Comparison of ENCODE assay signal across 9 cellular contexts in genomic region chr1:244835276-244836134, GRCh38. TPM values are rescaled to one million over a fixed set of nuclear protein-coding genes. Genes with fewer than 3 reads are reported as not detected.
DNase-seq lines count a peak whose midpoint lies in the region; ATAC-seq, FAIRE-seq and TF ChIP-seq lines count a peak whose summit lies in the region.
"Had no signal": no experiment of that assay in that cellular context is flagged by ENCODE, and none has a peak within 500 bp of the region (broad histone marks: within the 10 kb centered on the region; RNA-seq: fewer than 3 reads in every experiment).

Gene COX20 (plus strand): TSS chr1:244835658. CDS start chr1:244835715, 57 bp downstream.

- peak within 1 kb of the TSS; percentile 100 for H3K27ac ChIP-seq in HepG2 (ENCODE audit: extremely low read length, insufficient read depth, low read length)

- peak within 1 kb of the TSS; percentile 91 for H3K4me3 Mint-ChIP-seq in activated CD4-positive, alpha-beta T cell treated with anti-CD3 and anti-CD28 coated beads, Interleukin-2, amount 10 ng/mL, durations not matched to agents 24 days and 14 days

- FAIRE-seq in HepG2 (lab: Jason Lieb, UNC) = no peak
- FAIRE-seq: islet of Langerhans had no signal

- H3K9me3 ChIP-seq in HepG2 (ENCODE audit: low read length) = no peaks in the 10 kb centered on the region

- TF ChIP-seq EP300 in HepG2 (IDR thresholded peaks at IDR 0.05; ENCODE audit: low read depth in 2 of 2, low read length in 2 of 2) (no peak; a peak in 1 of 4 replicates), HepG2 (CRISPR knock-in tag; IDR thresholded peaks at IDR 0.05; ENCODE audit: borderline replicate concordance) (peak; percentile 40; the same call in 1 of the 2 replicates)

- peak within 1 kb of the TSS; percentile 97 for H3K9ac ChIP-seq in HepG2 (ENCODE audit: insufficient read depth, low read depth, low read length)

- H3K27me3 ChIP-seq in HepG2 (ENCODE audit: control insufficient read depth in 1 of 2, insufficient read depth in 2 of 2, low read length in 2 of 2) = no peaks in the 10 kb centered on the region; a peak in 1 of 5 replicates

- H3K36me3 Mint-ChIP-seq in activated CD4-positive, alpha-beta T cell treated with anti-CD3 and anti-CD28 coated beads, Interleukin-2, amount 10 ng/mL, durations not matched to agents 24 days and 14 days (ENCODE audit: low read depth) = peaks cover 38% of the 10 kb centered on the region

- BruUV-seq in HepG2 (replicated peaks; lab: Mats Ljungman, UMichigan) = no TSS peak

- peaks cover 48% of the 10 kb centered on the region for H3K79me2 ChIP-seq in HepG2 (ENCODE audit: insufficient read depth, low read length)

- intact Hi-C loops in activated CD4-positive, alpha-beta T cell treated with anti-CD3 and anti-CD28 coated beads, Interleukin-2, amount 10 ng/mL, durations not matched to agents 24 days and 14 days (cut with micrococcal nuclease) = loop anchor here (1.0 to 10.0 kb wide), 11 partner anchors 9 to 1580 kb away; partner anchors contain the start of genes CEP170 and KIF26B
- intact Hi-C loops in HepG2 (cut with micrococcal nuclease; ENCODE audit: unreplicated experiment) = loop anchor here (1.0 to 10.0 kb wide), 4 partner anchors 29 to 381 kb away; partner anchors contain the start of genes ADSS2 and HNRNPU

- TF ChIP-seq POLR2A in GM18951 (IDR thresholded peaks at IDR 0.05; ENCODE audit: extremely low read depth, insufficient read depth, insufficient read length) (peak; percentile 69), HepG2 (IDR thresholded peaks at IDR 0.05; ENCODE audit: insufficient read depth in 1 of 2, low read depth in 2 of 2, low read length in 2 of 2) (peak; percentile 73 to 75; a peak in 3 of 4 replicates)

- in situ Hi-C loops in GM18951 (cut with MboI; ENCODE audit: low sequenced_read_pairs, unreplicated experiment) = no loop called here
- in situ Hi-C loops in HepG2 (cut with HindIII; ENCODE audit: extremely low pct_ligation_motif_present, low pct_unique_long_range_greater_than_20kb) = no loop called here

- TF ChIP-seq CTCF in HepG2 (CRISPR knock-in tag; IDR thresholded peaks at IDR 0.05) = peak; percentile 15; the same call in 1 of the 2 replicates

- H3K4me1 ChIP-seq in HepG2 (ENCODE audit: insufficient read depth, low read length) = peaks cover 71% of the 10 kb centered on the region

- peaks cover 31% of the 10 kb centered on the region for H4K20me1 ChIP-seq in HepG2 (ENCODE audit: insufficient read depth, low read length)

- peak; percentile 66 for ATAC-seq in HG03196 (IDR thresholded peaks at IDR 0.05; ENCODE audit: unreplicated experiment)
- peak; percentile 75 for ATAC-seq in HepG2

- no peaks in the 10 kb centered on the region for H3K27me3 Mint-ChIP-seq in activated CD4-positive, alpha-beta T cell treated with anti-CD3 and anti-CD28 coated beads, Interleukin-2, amount 10 ng/mL, durations not matched to agents 24 days and 14 days

- peak; percentile 48 for TF ChIP-seq RAD21 in HepG2 (CRISPR knock-in tag; IDR thresholded peaks at IDR 0.05)

- H3K4me3 ChIP-seq in HepG2 (replicated peaks in 1 of 3; ENCODE audit: insufficient read depth in 1 of 3, low read depth in 2 of 3, low read length in 3 of 3) = peak within 1 kb of the TSS; percentile 73 to 98 (median 89)

- H2AFZ ChIP-seq in HepG2 (ENCODE audit: low read length) = no peak within 1 kb of the TSS

- H3K4me1 Mint-ChIP-seq in activated CD4-positive, alpha-beta T cell treated with anti-CD3 and anti-CD28 coated beads, Interleukin-2, amount 10 ng/mL, durations not matched to agents 24 days and 14 days = peaks cover 43% of the 10 kb centered on the region

- POLR2A ChIA-PET in HepG2 (lab: Yijun Ruan, JAX) = interaction anchor here (0.8 to 10.1 kb wide), 15 partner anchors 8 to 225 kb away, joined by 3 to 163 read pairs (median 6); partner anchors contain the start of gene HNRNPU

- H3K9me3 Mint-ChIP-seq in activated CD4-positive, alpha-beta T cell treated with anti-CD3 and anti-CD28 coated beads, Interleukin-2, amount 10 ng/mL, durations not matched to agents 24 days and 14 days = peaks cover 8% of the 10 kb centered on the region

- WGBS in HepG2 (ENCODE audit: low lambda C conversion rate) = under 1% methylated on average over 20 of the region's 77 CpGs

- H3K27ac Mint-ChIP-seq in activated CD4-positive, alpha-beta T cell treated with anti-CD3 and anti-CD28 coated beads, Interleukin-2, amount 10 ng/mL, durations not matched to agents 24 days and 14 days = peak within 1 kb of the TSS; percentile 99

- CTCF ChIA-PET in HepG2 (lab: Yijun Ruan, JAX; ENCODE audit: low intra/inter-chr PET ratio, low total read pairs) = no interaction called here

- H3K36me3 ChIP-seq in HepG2 (replicated peaks in 1 of 2; ENCODE audit: control insufficient read depth in 1 of 2, insufficient read depth in 2 of 2, low read length in 2 of 2) = no peaks in the 10 kb centered on the region; a peak in 3 of 5 replicates

- H3K4me2 ChIP-seq in HepG2 (ENCODE audit: low read depth, low read length) = peak within 1 kb of the TSS; percentile 97

- DNase-seq in AML-193 (lab: John Stamatoyannopoulos, UW) = peak; percentile 80 to 84
- DNase-seq in NCI-H460 (ENCODE audit: extremely low read depth, low read depth) = peak; percentile 94
- peak; percentile 97 for DNase-seq in activated CD4-positive, alpha-beta T cell treated with anti-CD3 and anti-CD28 coated beads, Interleukin-2, amount 10 ng/mL, durations not matched to agents 24 days and 14 days
- DNase-seq in dedifferentiated amniotic fluid mesenchymal stem cell (ENCODE audit: extremely low spot score) = peak; percentile 73
- DNase-seq in HepG2 (ENCODE audit: low spot score) = peak; percentile 88
- DNase-seq in stimulated activated CD4-positive, alpha-beta T cell treated with anti-CD3 and anti-CD28 coated beads, Interleukin-2, amount 100 ng/mL, for 48 hours = peak; percentile 78 to 83

TF ChIP-seq in HepG2, 621 proteins besides CTCF, POLR2A, EP300 and RAD21 (continues in another document):
- TF ChIP-seq SMAD3 (CRISPR knock-in tag; IDR thresholded peaks at IDR 0.05) (peak; percentile 64; the same call in 1 of the 2 replicates), ZNF605 (CRISPR knock-in tag; IDR thresholded peaks at IDR 0.05) (0 out of 2 replicates have a peak, but pooled peaks have one; percentile 25), ELF3 (CRISPR knock-in tag; IDR thresholded peaks at IDR 0.05) (no peak), ZNF224 (CRISPR knock-in tag; IDR thresholded peaks at IDR 0.05) (0 out of 2 replicates have a peak, but pooled peaks have one; percentile 74), RFX5 (IDR thresholded peaks at IDR 0.05; ENCODE audit: low read depth, low read length) (no peak; the same call in 1 of the 2 replicates), ZNF788 (CRISPR knock-in tag; IDR thresholded peaks at IDR 0.05; ENCODE audit: borderline replicate concordance) (peak; percentile 76; the same call in 1 of the 2 replicates), ZNF205 (CRISPR knock-in tag; IDR thresholded peaks at IDR 0.05) (peak; percentile 14; the same call in 1 of the 2 replicates), CC2D1A (CRISPR knock-in tag; IDR thresholded peaks at IDR 0.05) (0 out of 2 replicates have a peak, but pooled peaks have one; percentile 60), NR0B2 (CRISPR knock-in tag; IDR thresholded peaks at IDR 0.05) (peak; percentile 71), ZNF383 (CRISPR knock-in tag; IDR thresholded peaks at IDR 0.05; ENCODE audit: borderline replicate concordance) (no peak)

RNA-seq across cellular contexts. Expression of gene COX20, which starts in this region (rescaled TPM):
- total RNA-seq in NCI-H460 (2014; rRNA removed; shearing (Covaris generic)) = 89.2 and 101 TPM in 2 replicates
- polyA plus RNA-seq in NCI-H460 (2014; cell fraction: nucleus; rRNA removed) = 37.8 and 60.6 TPM in 2 replicates
- total RNA-seq in activated CD4-positive, alpha-beta T cell treated with anti-CD3 and anti-CD28 coated beads, Interleukin-2, amount 10 ng/mL, durations not matched to agents 24 days and 14 days = 28.6 and 30.0 TPM in 2 replicates
- total RNA-seq in HepG2 (2016; rRNA removed; fragmentation: Illumina TruSeq; extraction: Trizol) = 95.8 and 110 TPM in 2 replicates
- total RNA-seq in HepG2 (2016; cell fraction: cytosol; rRNA removed; fragmentation: Illumina TruSeq; extraction: Trizol; ENCODE audit: low read depth) = 122 and 124 TPM in 2 replicates
- 90.4 and 108 TPM in 2 replicates for total RNA-seq in HepG2 (2016; cell fraction: insoluble cytoplasmic fraction; rRNA removed; fragmentation: Illumina TruSeq; extraction: Trizol)
- total RNA-seq in HepG2 (2016; cell fraction: membrane; rRNA removed; fragmentation: Illumina TruSeq; extraction: Trizol) = 155 and 158 TPM in 2 replicates
- 33.7 and 46.6 TPM in 2 replicates for total RNA-seq in HepG2 (2016; cell fraction: nucleus; rRNA removed; fragmentation: Illumina TruSeq; extraction: Trizol)
- 24.3 and 34.4 TPM in 2 replicates for polyA plus RNA-seq in HepG2 (2011; rRNA removed)
- polyA plus RNA-seq in HepG2 (2011; cell fraction: cytosol; rRNA removed) = 18.9 and 30.5 TPM in 2 replicates
- 16.5 and 23.4 TPM in 2 replicates for polyA plus RNA-seq in HepG2 (2011; cell fraction: nucleus; rRNA removed)
- 51.2 and 83.5 TPM in 2 replicates for polyA plus RNA-seq in HepG2 (2012)
- 262 and 273 TPM in 2 replicates for polyA plus RNA-seq in HepG2 (2016; cell fraction: cytosol; fragmentation: Illumina TruSeq; extraction: Trizol; ENCODE audit: low read depth)
- polyA plus RNA-seq in HepG2 (2016; cell fraction: insoluble cytoplasmic fraction; fragmentation: Illumina TruSeq; extraction: Trizol; ENCODE audit: low read depth) = 173 and 179 TPM in 2 replicates
- polyA plus RNA-seq in HepG2 (2016; cell fraction: membrane; fragmentation: Illumina TruSeq; extraction: Trizol; ENCODE audit: low read depth) = 249 and 251 TPM in 2 replicates
- 103 and 109 TPM in 2 replicates for polyA plus RNA-seq in HepG2 (2016; cell fraction: nucleus; fragmentation: Illumina TruSeq; extraction: Trizol; ENCODE audit: insufficient read depth, low read depth)
- polyA minus RNA-seq in HepG2 (2011; rRNA and poly(A)+ RNA removed; ENCODE audit: low replicate concordance) = 5.2 and 10.0 TPM in 2 replicates
- polyA minus RNA-seq in HepG2 (2011; cell fraction: cytosol; rRNA and poly(A)+ RNA removed) = 8.2 and 13.3 TPM in 2 replicates
- polyA minus RNA-seq in HepG2 (2011; cell fraction: nucleus; rRNA and poly(A)+ RNA removed) = 49.2 and 55.6 TPM in 2 replicates

Comparison
In these comparisons a context has a peak if more than half of its experiments do, and no peak if none do; other contexts are left out.
1. Peak in every context shown above with its lines: DNase-seq, ATAC-seq, H3K4me3 ChIP-seq and H3K27ac ChIP-seq.